ENCODE assay signal across 1 cellular context in genomic region chr12:122752464-122753212, GRCh38.
TF ChIP-seq lines count a peak whose summit lies in the region.

DENR (plus strand) TSS chr12:122752824; CDS start chr12:122753702, 878 bp downstream.

TF ChIP-seq in K562, 482 proteins besides CTCF, POLR2A, EP300 and RAD21 (continued from another document and continues in another):
- TF ChIP-seq ZNF449 (CRISPR knock-in tag; IDR thresholded peaks at IDR 0.05) = no peak
- no peak; the same call in 1 of the 2 replicates for TF ChIP-seq MTA3 (IDR thresholded peaks at IDR 0.05; ENCODE audit: borderline replicate concordance)
- no peak for TF ChIP-seq TARDBP (IDR thresholded peaks at IDR 0.05)
- no peak for TF ChIP-seq CHD7 (IDR thresholded peaks at IDR 0.05; ENCODE audit: low read depth, low read length)
- TF ChIP-seq PTTG1 (tag; IDR thresholded peaks at IDR 0.05; ENCODE audit: low read depth) = no peak
- no peak for TF ChIP-seq NFYB (IDR thresholded peaks at IDR 0.05; ENCODE audit: extremely low read depth, insufficient read length)
- TF ChIP-seq DACH1 (IDR thresholded peaks at IDR 0.05; ENCODE audit: partially characterized antibody) = peak; percentile 54
- peak; percentile 31; the same call in 1 of the 2 replicates for TF ChIP-seq TCF3 (CRISPR knock-in tag; IDR thresholded peaks at IDR 0.05)
- TF ChIP-seq MCM5 (IDR thresholded peaks at IDR 0.05; ENCODE audit: low read depth) = no peak
- peak; percentile 90 for TF ChIP-seq TAF1 (IDR thresholded peaks at IDR 0.05; ENCODE audit: control insufficient read depth, extremely low read depth, insufficient read depth, low read length, severe bottlenecking)
- TF ChIP-seq PML (IDR thresholded peaks at IDR 0.05; ENCODE audit: low read length) = peak; percentile 87
- peak; percentile 91 to 99; a peak in 3 of 4 replicates for TF ChIP-seq SIN3A (IDR thresholded peaks at IDR 0.05; ENCODE audit: borderline replicate concordance in 2 of 2, control insufficient read depth in 1 of 2, low read depth in 2 of 2, low read length in 2 of 2)
- TF ChIP-seq NFE2L1 (tag; IDR thresholded peaks at IDR 0.05; ENCODE audit: borderline replicate concordance, low read depth) = no peak
- TF ChIP-seq MYBL2 (IDR thresholded peaks at IDR 0.05; ENCODE audit: low read depth) = no peak
- TF ChIP-seq MYBL2 (CRISPR knock-in tag; IDR thresholded peaks at IDR 0.05; ENCODE audit: borderline replicate concordance) = no peak
- no peak for TF ChIP-seq ZNF3 (CRISPR knock-in tag; IDR thresholded peaks at IDR 0.05)
- TF ChIP-seq CTBP1 (IDR thresholded peaks at IDR 0.05; ENCODE audit: borderline replicate concordance) = peak; percentile 96
- no peak for TF ChIP-seq ZNF347 (CRISPR knock-in tag; IDR thresholded peaks at IDR 0.05; ENCODE audit: low read depth)
- TF ChIP-seq XRCC5 (IDR thresholded peaks at IDR 0.05; ENCODE audit: low read depth, low read length) = no peak
- TF ChIP-seq SREBF2 (CRISPR knock-in tag; IDR thresholded peaks at IDR 0.05) = no peak
- peak in 1 of 2 experiments; percentile 56; a peak in 1 of 4 replicates for TF ChIP-seq SRF (CRISPR knock-in tag; IDR thresholded peaks at IDR 0.05)
- TF ChIP-seq RBM22 (IDR thresholded peaks at IDR 0.05; ENCODE audit: low read depth, low read length, poor library complexity, severe bottlenecking) = no peak
- TF ChIP-seq TEAD2 (tag; IDR thresholded peaks at IDR 0.05) = no peak
- peak; percentile 82 for TF ChIP-seq GABPB1 (CRISPR knock-in tag; IDR thresholded peaks at IDR 0.05)
- peak; percentile 100 for TF ChIP-seq RBFOX2 (IDR thresholded peaks at IDR 0.05; ENCODE audit: low read depth, low read length)
- peak; percentile 47; the same call in 1 of the 2 replicates for TF ChIP-seq STAG1 (CRISPR knock-in tag; IDR thresholded peaks at IDR 0.05; ENCODE audit: borderline replicate concordance)
- TF ChIP-seq POLR2AphosphoS2 (IDR thresholded peaks at IDR 0.05; ENCODE audit: low read length) = no peak
- no peak for TF ChIP-seq PPARD (CRISPR knock-in tag; IDR thresholded peaks at IDR 0.05)
- TF ChIP-seq SRSF3 (IDR thresholded peaks at IDR 0.05; ENCODE audit: insufficient read depth, low read length) = peak; percentile 87; the same call in 1 of the 2 replicates
- TF ChIP-seq ETV5 (CRISPR knock-in tag; IDR thresholded peaks at IDR 0.05; ENCODE audit: low read depth) = peak; percentile 70; the same call in 1 of the 2 replicates
- no peak for TF ChIP-seq ZNF707 (CRISPR knock-in tag; conservative IDR thresholded peaks at IDR 0.05)
- no peak for TF ChIP-seq HNRNPH1 (optimal IDR thresholded peaks at IDR 0.05; ENCODE audit: low read depth, low read length)
- TF ChIP-seq ARID3A (IDR thresholded peaks at IDR 0.05; ENCODE audit: borderline replicate concordance, low read depth, low read length) = no peak
- no peak for TF ChIP-seq IRF9 (tag; IDR thresholded peaks at IDR 0.05)
- TF ChIP-seq ZEB2 (IDR thresholded peaks at IDR 0.05) = peak; percentile 90
- peak; percentile 94 for TF ChIP-seq ASH1L (IDR thresholded peaks at IDR 0.05; ENCODE audit: borderline replicate concordance, low read depth, partially characterized antibody)
- no peak for TF ChIP-seq SNRNP70 (optimal IDR thresholded peaks at IDR 0.05; ENCODE audit: low read depth, low read length)
- no peak for TF ChIP-seq PTBP1 (IDR thresholded peaks at IDR 0.05; ENCODE audit: low read depth, low read length)
- TF ChIP-seq DDX20 (tag; IDR thresholded peaks at IDR 0.05; ENCODE audit: low read depth) = no peak
- TF ChIP-seq SMAD4 (CRISPR knock-in tag; conservative IDR thresholded peaks at IDR 0.05) = peak; percentile 86
- no peak for TF ChIP-seq E2F5 (CRISPR knock-in tag; IDR thresholded peaks at IDR 0.05)
- no peak for TF ChIP-seq PCBP2 (IDR thresholded peaks at IDR 0.05; ENCODE audit: low read depth, low read length, poor library complexity, severe bottlenecking)
- no peak for TF ChIP-seq NFRKB (IDR thresholded peaks at IDR 0.05; ENCODE audit: low read depth)
- TF ChIP-seq ZNF354B (CRISPR knock-in tag; IDR thresholded peaks at IDR 0.05) = no peak
- TF ChIP-seq KLF6 (CRISPR knock-in tag; IDR thresholded peaks at IDR 0.05; ENCODE audit: borderline replicate concordance) = 0 out of 2 replicates have a peak, but pooled peaks have one; percentile 30
- TF ChIP-seq MTA2 (IDR thresholded peaks at IDR 0.05; ENCODE audit: low read depth) = no peak
- TF ChIP-seq ZNF609 (CRISPR knock-in tag; IDR thresholded peaks at IDR 0.05; ENCODE audit: borderline replicate concordance) = no peak
